ENCODE assay signal across 21 cellular contexts in the genomic region with DNA sequence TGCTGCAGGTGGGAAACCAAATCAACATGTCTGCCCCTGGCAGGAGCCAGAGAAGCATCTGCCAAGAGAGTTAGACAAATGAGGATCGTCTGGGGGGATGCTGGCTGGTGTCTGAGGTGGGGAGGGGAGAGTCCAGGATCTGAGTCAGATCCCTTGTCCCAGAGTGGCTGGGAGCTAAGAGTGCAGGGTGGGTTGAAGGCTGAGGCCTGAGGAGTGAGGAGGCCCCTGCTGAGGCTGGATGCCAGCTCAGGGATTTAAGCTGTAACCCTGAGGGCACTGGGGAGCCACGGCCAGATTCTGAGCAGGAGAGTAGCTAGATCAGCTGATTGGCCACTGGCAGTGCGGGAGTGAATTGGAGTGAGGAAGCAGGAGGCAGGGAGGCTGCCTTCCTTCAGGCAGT.
A peak's percentile ranks its signal among the peaks of the same experiment; 100 is the strongest.
DNase-seq lines count a peak whose midpoint lies in the region; ATAC-seq and TF ChIP-seq lines count a peak whose summit lies in the region.
"Had no signal": no experiment of that assay in that cellular context is flagged by ENCODE, and none has a peak within 500 bp of the region (broad histone marks: within the 10 kb centered on the region; RNA-seq: fewer than 3 reads in every experiment).

No MANE protein-coding gene starts in this region.

- H2BK5ac ChIP-seq in neuronal stem cell (ENCODE audit: low read length) = no peak overlapping the region

- intact Hi-C loops in Caco-2 (cut with micrococcal nuclease; ENCODE audit: unreplicated experiment) = no loop called here

- H4K91ac ChIP-seq in neuronal stem cell (ENCODE audit: low read depth, low read length, poor library complexity) = no peak overlapping the region

- no peaks in the 10 kb centered on the region for H3K27me3 ChIP-seq in Caco-2 (replicated peaks; ENCODE audit: control insufficient read depth, insufficient read depth, low read length)
- peaks cover 0 to 1% (median 0%) of the 10 kb centered on the region in 3 experiments for H3K27me3 ChIP-seq in neuronal stem cell (ENCODE audit: control insufficient read depth in 3 of 3, insufficient read depth in 3 of 3, low read depth in 1 of 3, low read length in 3 of 3)

- H3K4me1 Mint-ChIP-seq in Caco-2 (ENCODE audit: low read depth, unreplicated experiment) = peaks cover 25% of the 10 kb centered on the region
- no peaks in the 10 kb centered on the region for H3K4me1 Mint-ChIP-seq in activated T-cell treated with anti-CD3 and anti-CD28 coated beads, Interleukin-2, amount 50 U/mL, for 4 hours (ENCODE audit: low read depth)
- H3K4me1 Mint-ChIP-seq: CD4-positive, alpha-beta memory T cell; naive thymus-derived CD4-positive, alpha-beta T cell had no signal

- H3K4me3 ChIP-seq in Caco-2 (ENCODE audit: low read depth, low read length) = no peak overlapping the region
- H3K4me3 ChIP-seq in neuronal stem cell (ENCODE audit: low read length in 2 of 2) = no peak overlapping the region
- H3K4me3 ChIP-seq: psoas muscle, skin epidermis had no signal

- no peak overlapping the region for H2AFZ ChIP-seq in neuronal stem cell (ENCODE audit: low read length)

- H3K27me3 Mint-ChIP-seq in Caco-2 (ENCODE audit: insufficient read depth, unreplicated experiment) = no peaks in the 10 kb centered on the region
- H3K27me3 Mint-ChIP-seq in activated T-cell treated with anti-CD3 and anti-CD28 coated beads, Interleukin-2, amount 50 U/mL, for 4 hours (ENCODE audit: low read depth) = peaks cover 1% of the 10 kb centered on the region

- CTCF ChIA-PET in Caco-2 (lab: Charles Lee) = interaction anchor here (0.9 kb wide), 1 partner anchor 34 kb away, joined by 3 read pairs; no protein-coding TSS in a partner anchor

- no peak overlapping the region for H3K4ac ChIP-seq in neuronal stem cell (ENCODE audit: low read length)

- H3K9ac ChIP-seq in neuronal stem cell (ENCODE audit: low read depth, low read length, poor library complexity) = no peak overlapping the region

- H2BK12ac ChIP-seq in neuronal stem cell (ENCODE audit: low read length) = no peak overlapping the region

- no peak for TF ChIP-seq CTCF in Caco-2 (IDR thresholded peaks at IDR 0.05; ENCODE audit: insufficient read depth in 1 of 2, low read depth in 1 of 2, low read length in 1 of 2, severe bottlenecking in 1 of 2, unreplicated experiment in 1 of 2)

- DNase-seq in Caco-2 (no peak), M059J (ENCODE audit: low read depth) (peak; percentile 32), dermis blood vessel endothelial cell (peak; percentile 33), neuronal stem cell (ENCODE audit: low spot score) (no peak)
- DNase-seq in activated T-cell treated with anti-CD3 and anti-CD28 coated beads, Interleukin-2, amount 50 U/mL, for 4 hours = no peak
- DNase-seq: activated naive CD4-positive, alpha-beta T cell treated with anti-CD3 and anti-CD28 coated beads for 36 hours; CD4-positive, alpha-beta memory T cell; DMS79; KG1; naive thymus-derived CD4-positive, alpha-beta T cell; NCI-H1048; NCI-H2029 treated with DMSO at 0.1 percent for 48 hours; NCI-H510A; psoas muscle; SHP77; stimulated activated CD4-positive, alpha-beta T cell treated with anti-CD3 and anti-CD28 coated beads, Interleukin-4, amount 100 ng/mL, for 1 hour; T-helper 1 cell had no signal

- H3K4me3 Mint-ChIP-seq in Caco-2 (ENCODE audit: unreplicated experiment) = no peak overlapping the region
- H3K4me3 Mint-ChIP-seq in activated T-cell treated with anti-CD3 and anti-CD28 coated beads, Interleukin-2, amount 50 U/mL, for 4 hours = no peak overlapping the region
- H3K4me3 Mint-ChIP-seq: activated naive CD4-positive, alpha-beta T cell treated with anti-CD3 and anti-CD28 coated beads for 36 hours; CD4-positive, alpha-beta memory T cell; naive thymus-derived CD4-positive, alpha-beta T cell had no signal

- no peak overlapping the region for H3K14ac ChIP-seq in neuronal stem cell (ENCODE audit: low read length)

- H3K79me1 ChIP-seq in neuronal stem cell (ENCODE audit: low read depth, low read length) = no peaks in the 10 kb centered on the region

- no peaks in the 10 kb centered on the region for H3K9me3 ChIP-seq in Caco-2
- H3K9me3 ChIP-seq in neuronal stem cell (replicated peaks in 1 of 2; ENCODE audit: control insufficient read depth in 2 of 2, insufficient read depth in 1 of 2, low read depth in 1 of 2, low read length in 2 of 2) = no peaks in the 10 kb centered on the region
- H3K9me3 ChIP-seq: psoas muscle had no signal

- no peak overlapping the region for H3K4me2 ChIP-seq in neuronal stem cell (ENCODE audit: insufficient read depth, low read length, poor library complexity, severe bottlenecking)

- peak overlapping the region; percentile 45 for H3K18ac ChIP-seq in neuronal stem cell (ENCODE audit: low read length)

- POLR2A ChIA-PET in Caco-2 (lab: Charles Lee) = no interaction called here

- peak overlapping the region; percentile 82 for H3K27ac Mint-ChIP-seq in Caco-2 (ENCODE audit: unreplicated experiment)
- H3K27ac Mint-ChIP-seq: activated naive CD4-positive, alpha-beta T cell treated with anti-CD3 and anti-CD28 coated beads for 36 hours; CD4-positive, alpha-beta memory T cell had no signal

- no peak overlapping the region for H2BK15ac ChIP-seq in neuronal stem cell (ENCODE audit: low read length)

- no peak overlapping the region for H2BK120ac ChIP-seq in neuronal stem cell (ENCODE audit: low read depth, low read length)

- H3K36me3 Mint-ChIP-seq in Caco-2 (ENCODE audit: insufficient read depth, unreplicated experiment) = peaks cover 7% of the 10 kb centered on the region
- no peaks in the 10 kb centered on the region for H3K36me3 Mint-ChIP-seq in activated T-cell treated with anti-CD3 and anti-CD28 coated beads, Interleukin-2, amount 50 U/mL, for 4 hours (ENCODE audit: insufficient read depth)
- H3K36me3 Mint-ChIP-seq: CD4-positive, alpha-beta memory T cell; naive thymus-derived CD4-positive, alpha-beta T cell had no signal

- H3K9me3 Mint-ChIP-seq in Caco-2 (ENCODE audit: unreplicated experiment) = no peaks in the 10 kb centered on the region
- H3K9me3 Mint-ChIP-seq in activated T-cell treated with anti-CD3 and anti-CD28 coated beads, Interleukin-2, amount 50 U/mL, for 4 hours = no peaks in the 10 kb centered on the region
- H3K9me3 Mint-ChIP-seq: activated naive CD4-positive, alpha-beta T cell treated with anti-CD3 and anti-CD28 coated beads for 36 hours; naive thymus-derived CD4-positive, alpha-beta T cell had no signal

- no peak overlapping the region for H3K27ac ChIP-seq in neuronal stem cell (replicated peaks; ENCODE audit: low read length)
- H3K27ac ChIP-seq: psoas muscle, skin epidermis had no signal

- H4K8ac ChIP-seq in neuronal stem cell (ENCODE audit: low read depth, low read length) = no peak overlapping the region

- H3K36me3 ChIP-seq in Caco-2 (ENCODE audit: control insufficient read depth, insufficient read depth, low read length) = no peaks in the 10 kb centered on the region; the same call in 1 of the 2 replicates
- no peaks in the 10 kb centered on the region for H3K36me3 ChIP-seq in neuronal stem cell (replicated peaks in 1 of 2; ENCODE audit: control insufficient read depth in 2 of 2, insufficient read depth in 2 of 2, low read length in 2 of 2)

- no peak for ATAC-seq in GM18873 (IDR thresholded peaks at IDR 0.05; ENCODE audit: low FRiP score, unreplicated experiment)
- no peak for ATAC-seq in HG03097 (IDR thresholded peaks at IDR 0.05; ENCODE audit: low FRiP score, unreplicated experiment)
- ATAC-seq in GM19395 (IDR thresholded peaks at IDR 0.05; ENCODE audit: unreplicated experiment) = no peak
- ATAC-seq in activated T-cell treated with anti-CD3 and anti-CD28 coated beads, Interleukin-2, amount 50 U/mL, for 4 hours = no peak
- ATAC-seq: naive thymus-derived CD4-positive, alpha-beta T cell; psoas muscle had no signal

- no CpG with 5 or more reads among the region's 3 CpGs for WGBS in neuronal stem cell (ENCODE audit: extremely low coverage in 2 of 2, insufficient read length in 2 of 2, insufficient replicate concordance in 1 of 2), 2 donors

- no TSS peak for BruUV-seq in Caco-2 (replicated peaks; lab: Mats Ljungman, UMichigan)

- peak overlapping the region; percentile 12 for H3K23ac ChIP-seq in neuronal stem cell (ENCODE audit: low read depth, low read length, poor library complexity)

- no peak overlapping the region for H2AK5ac ChIP-seq in neuronal stem cell (ENCODE audit: low read depth, low read length)

- H3K4me1 ChIP-seq in Caco-2 (peaks cover 43% of the 10 kb centered on the region), neuronal stem cell (ENCODE audit: control insufficient read depth in 2 of 2, insufficient read depth in 1 of 2, low read depth in 1 of 2, low read length in 2 of 2) (peaks cover 17 to 52% of the 10 kb centered on the region in 2 donors)
- H3K4me1 ChIP-seq: psoas muscle had no signal

Comparison
In these comparisons a context has a peak if more than half of its experiments do, and no peak if none do; other contexts are left out.
1. DNase-seq: peak in M059J (single experiment) and dermis blood vessel endothelial cell (single experiment); none in Caco-2 (0 of 2), neuronal stem cell (single experiment) and activated T-cell treated with anti-CD3 and anti-CD28 coated beads, Interleukin-2, amount 50 U/mL, for 4 hours (single experiment).